Comparison of ENCODE assay signal across 8 cellular contexts in genomic region chr15:66765478-66766281, GRCh38.
DNase-seq lines count a peak whose midpoint lies in the region; ATAC-seq and TF ChIP-seq lines count a peak whose summit lies in the region.

No MANE protein-coding gene starts in this region.

- intact Hi-C loops in Panc1 (cut with micrococcal nuclease; ENCODE audit: unreplicated experiment): no loop called here
- intact Hi-C loops in upper lobe of right lung (cut with DNase I): no loop called here

- H3K4me3 ChIP-seq in Panc1 (ENCODE audit: low read depth in 2 of 2, low read length in 2 of 2) (no peak overlapping the region), cardiac muscle cell (no peak overlapping the region), upper lobe of right lung (no peak overlapping the region)

- TF ChIP-seq CTCF in GM10248 (IDR thresholded peaks at IDR 0.05; ENCODE audit: control extremely low read depth, extremely low read depth, low read depth, missing control alignments) (no peak), Panc1 (IDR thresholded peaks at IDR 0.05) (no peak), cardiac muscle cell (IDR thresholded peaks at IDR 0.05; ENCODE audit: low read depth, low read length) (no peak), upper lobe of right lung (IDR thresholded peaks at IDR 0.05) (no peak)

- H3K27me3 ChIP-seq in Panc1 (ENCODE audit: control insufficient read depth, insufficient read depth, low read length) (no peaks in the 10 kb centered on the region), cardiac muscle cell (no peaks in the 10 kb centered on the region), upper lobe of right lung (no peaks in the 10 kb centered on the region)

- H3K4me1 ChIP-seq in Panc1 (ENCODE audit: control insufficient read depth, insufficient read depth, low read length): peaks cover 96% of the 10 kb centered on the region
- peaks cover 75% of the 10 kb centered on the region for H3K4me1 ChIP-seq in cardiac muscle cell (ENCODE audit: low read depth)
- H3K4me1 ChIP-seq in upper lobe of right lung: peaks cover 72% of the 10 kb centered on the region

- POLR2A ChIA-PET in GM10248 (lab: Yijun Ruan, JAX) (no interaction called here), Panc1 (lab: Charles Lee) (interaction anchor here (0.7 kb wide), 1 partner anchor 1080 kb away, joined by 5 read pairs; no protein-coding TSS in a partner anchor)

- DNase-seq in GM10248 (ENCODE audit: extremely low spot score) (peak; percentile 54), Panc1 (ENCODE audit: low read depth, low spot score) (no peak), cardiac muscle cell (ENCODE audit: low read depth in 1 of 2, low spot score in 1 of 2) (peak in 1 of 2 donors; percentile 46), upper lobe of right lung (peak; percentile 88), NCI-H1694 treated with DMSO at 0.1 percent for 48 hours (lab: John Stamatoyannopoulos, UW) (no peak), DMS114 treated with DMSO at 0.1 percent for 48 hours (lab: John Stamatoyannopoulos, UW; ENCODE audit: unreplicated experiment) (no peak)
- DNase-seq in activated CD8-positive, alpha-beta memory T cell treated with anti-CD3 and anti-CD28 coated beads, Interleukin-2, amount 50 U/mL, for 4 hours: no peak

- ATAC-seq in HG02973 (IDR thresholded peaks at IDR 0.05; ENCODE audit: unreplicated experiment) (peak; percentile 58), Panc1 (peak; percentile 62), upper lobe of right lung (peak; percentile 68)

- no TSS peak for BruUV-seq in Panc1 (replicated peaks; lab: Mats Ljungman, UMichigan)

- in situ Hi-C loops in Panc1 (cut with HindIII; ENCODE audit: low pct_unique_long_range_greater_than_20kb, low sequenced_read_pairs): no loop called here

- CTCF ChIA-PET in GM10248 (lab: Yijun Ruan, JAX): no interaction called here
- CTCF ChIA-PET in Panc1 (lab: Charles Lee): no interaction called here

- H3K9me3 ChIP-seq in Panc1 (ENCODE audit: control insufficient read depth, insufficient read depth, low read depth, low read length) (no peaks in the 10 kb centered on the region), cardiac muscle cell (ENCODE audit: low read depth) (no peaks in the 10 kb centered on the region), upper lobe of right lung (no peaks in the 10 kb centered on the region)

- H3K36me3 ChIP-seq in Panc1 (ENCODE audit: control insufficient read depth, insufficient read depth, low read length): no peaks in the 10 kb centered on the region
- no peaks in the 10 kb centered on the region for H3K36me3 ChIP-seq in cardiac muscle cell
- H3K36me3 ChIP-seq in upper lobe of right lung: no peaks in the 10 kb centered on the region

- H3K27ac ChIP-seq in Panc1 (ENCODE audit: low read length): peak overlapping the region; percentile 90
- peak overlapping the region; percentile 87 for H3K27ac ChIP-seq in cardiac muscle cell
- H3K27ac ChIP-seq in upper lobe of right lung: peak overlapping the region; percentile 48

Comparison
In these comparisons a context has a peak if more than half of its experiments do, and no peak if none do; other contexts are left out.
1. DNase-seq: peak in GM10248 (single experiment) and upper lobe of right lung (single experiment); none in Panc1 (single experiment), activated CD8-positive, alpha-beta memory T cell treated with anti-CD3 and anti-CD28 coated beads, Interleukin-2, amount 50 U/mL, for 4 hours (single experiment), NCI-H1694 treated with DMSO at 0.1 percent for 48 hours (single experiment) and DMS114 treated with DMSO at 0.1 percent for 48 hours (single experiment).
2. Peak in every context shown above with its lines, with median percentiles within 50 percentile points of each other: ATAC-seq and H3K27ac ChIP-seq.